ENCODE assay signal across 9 cellular contexts in genomic region chr10:79523157-79523853, GRCh38. TPM values are rescaled to one million over a fixed set of nuclear protein-coding genes. Genes with fewer than 3 reads are reported as not detected.
"Had no signal": no experiment of that assay in that cellular context is flagged by ENCODE, and none has a peak within 500 bp of the region (broad histone marks: within the 10 kb centered on the region; RNA-seq: fewer than 3 reads in every experiment).

No MANE protein-coding gene starts in this region.

RNA-seq across cellular contexts. Expression of gene SFTPA2, which starts 36.9 kb away (rescaled TPM):
- total RNA-seq: activated CD8-positive, alpha-beta memory T cell treated with anti-CD3 and anti-CD28 coated beads for 36 hours; activated CD8-positive, alpha-beta T cell treated with anti-CD3 and anti-CD28 coated beads for 36 hours; activated naive CD8-positive, alpha-beta T cell treated with anti-CD3 and anti-CD28 coated beads for 36 hours; activated T-cell treated with anti-CD3 and anti-CD28 coated beads, Interleukin-2, amount 50 U/mL, for 72 hours; activated T-helper 17 cell treated with anti-CD3 and anti-CD28 coated beads, Interleukin-2, amount 50 U/mL, for 72 hours; ascending aorta; Peyer's patch; SK-MEL-5; T-helper 17 cell had no signal
